Comparison of ENCODE assay signal across 32 cellular contexts in the genomic region with DNA sequence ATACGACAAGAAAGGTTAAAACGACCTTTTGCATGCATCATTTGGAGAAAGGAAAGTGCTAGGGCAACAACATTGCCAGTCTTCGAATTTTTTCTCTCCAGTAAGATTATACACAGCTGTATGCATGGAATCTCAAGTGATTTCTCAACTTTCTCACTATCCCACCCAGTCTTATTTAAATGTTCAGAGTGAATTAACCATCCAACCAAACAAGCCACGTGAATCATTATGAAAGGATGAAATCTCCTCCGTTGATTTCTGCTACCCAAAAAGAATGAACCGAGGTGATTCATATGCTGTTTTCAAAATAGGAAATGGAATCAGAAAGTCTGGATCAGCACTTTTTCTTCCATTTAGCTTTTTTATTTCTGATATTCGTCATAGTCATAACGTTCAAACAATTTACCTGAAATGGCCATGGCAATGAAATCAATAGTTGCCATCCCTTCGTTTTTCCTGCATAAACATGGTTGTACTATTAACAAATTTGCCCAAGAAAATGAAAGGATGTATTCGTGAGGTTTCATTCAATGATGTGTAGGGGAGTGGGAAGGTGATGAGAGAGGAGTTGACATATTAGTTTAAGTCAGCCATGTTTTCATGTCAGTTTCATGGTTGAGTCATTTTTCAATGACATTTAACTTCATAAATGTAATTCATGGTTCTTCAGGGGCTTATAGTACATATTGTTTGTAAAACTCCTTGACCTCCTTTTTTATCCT.
"Had no signal": no experiment of that assay in that cellular context is flagged by ENCODE, and none has a peak within 500 bp of the region (broad histone marks: within the 10 kb centered on the region; RNA-seq: fewer than 3 reads in every experiment).

No MANE protein-coding gene starts in this region.

- H3K4me3 Mint-ChIP-seq: activated B cell treated with CpG ODN at 0.5 μM for 24 hours; activated CD4-positive, alpha-beta memory T cell treated with anti-CD3 and anti-CD28 coated beads for 36 hours; activated naive CD4-positive, alpha-beta T cell treated with anti-CD3 and anti-CD28 coated beads, Interleukin-2, amount 10 ng/mL, durations not matched to agents 7 days and 5 days; brain; natural killer cell; neural progenitor cell; stimulated activated naive B cell treated with anti-CD40 and anti-IgM and Interleukin-4, amounts not matched to agents 10 μg/mL and 1 μg/mL and 100 μg/mL, for 72 hours had no signal

- H3K36me3 ChIP-seq: adrenal gland, cardiac muscle cell, colonic mucosa, esophagus squamous epithelium, lower lobe of right lung, neural progenitor cell, stomach, thyroid gland, upper lobe of left lung had no signal

- H3K27me3 ChIP-seq: adrenal gland, cardiac muscle cell, colonic mucosa, esophagus squamous epithelium, neural progenitor cell, stomach, thyroid gland, upper lobe of left lung had no signal

- H3K9me3 ChIP-seq: adrenal gland, colonic mucosa, esophagus squamous epithelium, lower lobe of right lung, psoas muscle, stomach, thyroid gland, upper lobe of left lung had no signal

- H3K27ac Mint-ChIP-seq: activated B cell treated with CpG ODN at 0.5 μM for 24 hours; activated CD4-positive, alpha-beta memory T cell treated with anti-CD3 and anti-CD28 coated beads for 36 hours; activated naive CD4-positive, alpha-beta T cell treated with anti-CD3 and anti-CD28 coated beads, Interleukin-2, amount 10 ng/mL, durations not matched to agents 7 days and 5 days; natural killer cell; neural progenitor cell; stimulated activated naive B cell treated with anti-CD40 and anti-IgM and Interleukin-4, amounts not matched to agents 10 μg/mL and 1 μg/mL and 100 μg/mL, for 72 hours had no signal

- H3K36me3 Mint-ChIP-seq: activated CD4-positive, alpha-beta memory T cell treated with anti-CD3 and anti-CD28 coated beads for 36 hours; activated naive CD4-positive, alpha-beta T cell treated with anti-CD3 and anti-CD28 coated beads, Interleukin-2, amount 10 ng/mL, durations not matched to agents 7 days and 5 days; natural killer cell; stimulated activated naive B cell treated with anti-CD40 and anti-IgM and Interleukin-4, amounts not matched to agents 10 μg/mL and 1 μg/mL and 100 μg/mL, for 72 hours had no signal

- DNase-seq: activated B cell treated with CpG ODN at 0.5 μM for 24 hours; activated CD4-positive, alpha-beta memory T cell treated with anti-CD3 and anti-CD28 coated beads for 36 hours; activated CD4-positive, alpha-beta T cell treated with anti-CD3 and anti-CD28 coated beads for 4 hours; activated CD8-positive, alpha-beta memory T cell treated with anti-CD3 and anti-CD28 coated beads, Interleukin-2, amount 50 U/mL, for 48 hours; activated gamma-delta T cell; activated naive CD4-positive, alpha-beta T cell treated with anti-CD3 and anti-CD28 coated beads, Interleukin-2, amount 10 ng/mL, durations not matched to agents 7 days and 5 days; adrenal gland; aorta; cerebellar nuclear complex; colonic mucosa; effector CD8-positive, alpha-beta T cell; esophagus squamous epithelium; kidney glomerular epithelial cell; lower lobe of right lung; mesendoderm; natural killer cell; occipital lobe; psoas muscle; stimulated activated CD4-positive, alpha-beta T cell treated with anti-CD3 and anti-CD28 coated beads, Interleukin-15, amount 100 ng/mL, for 24 hours; stimulated activated CD4-positive, alpha-beta T cell treated with anti-CD3 and anti-CD28 coated beads, Interleukin-2, amount 100 ng/mL, for 24 hours; stimulated activated naive B cell treated with anti-CD40 and anti-IgM and Interleukin-4, amounts not matched to agents 10 μg/mL and 1 μg/mL and 100 μg/mL, for 72 hours; stomach; thyroid gland; upper lobe of left lung had no signal

- H3K4me1 Mint-ChIP-seq: activated B cell treated with CpG ODN at 0.5 μM for 24 hours, natural killer cell had no signal

- H3K79me2 ChIP-seq: parathyroid adenoma had no signal

- H3K4me3 ChIP-seq: adrenal gland, cardiac muscle cell, colonic mucosa, esophagus squamous epithelium, lower lobe of right lung, neural progenitor cell, psoas muscle, stomach, thyroid gland, upper lobe of left lung had no signal

- H3K27me3 Mint-ChIP-seq: activated B cell treated with CpG ODN at 0.5 μM for 24 hours; activated CD4-positive, alpha-beta memory T cell treated with anti-CD3 and anti-CD28 coated beads for 36 hours; activated naive CD4-positive, alpha-beta T cell treated with anti-CD3 and anti-CD28 coated beads, Interleukin-2, amount 10 ng/mL, durations not matched to agents 7 days and 5 days; stimulated activated naive B cell treated with anti-CD40 and anti-IgM and Interleukin-4, amounts not matched to agents 10 μg/mL and 1 μg/mL and 100 μg/mL, for 72 hours had no signal

- H3K9me3 Mint-ChIP-seq: activated B cell treated with CpG ODN at 0.5 μM for 24 hours; activated CD4-positive, alpha-beta memory T cell treated with anti-CD3 and anti-CD28 coated beads for 36 hours; activated naive CD4-positive, alpha-beta T cell treated with anti-CD3 and anti-CD28 coated beads, Interleukin-2, amount 10 ng/mL, durations not matched to agents 7 days and 5 days; brain; natural killer cell; stimulated activated naive B cell treated with anti-CD40 and anti-IgM and Interleukin-4, amounts not matched to agents 10 μg/mL and 1 μg/mL and 100 μg/mL, for 72 hours had no signal

- H3K4me1 ChIP-seq: adrenal gland, colonic mucosa, lower lobe of right lung, parathyroid adenoma, psoas muscle, thyroid gland had no signal

- H2AFZ ChIP-seq: neural progenitor cell, parathyroid adenoma had no signal

- H3K4me2 ChIP-seq: neural progenitor cell had no signal

- ATAC-seq: left lobe of liver; lower lobe of right lung; natural killer cell; psoas muscle; stimulated activated naive B cell treated with anti-CD40 and anti-IgM and Interleukin-4, amounts not matched to agents 10 μg/mL and 1 μg/mL and 100 μg/mL, for 72 hours had no signal

- H3K9ac ChIP-seq: neural progenitor cell, parathyroid adenoma had no signal

- FAIRE-seq: endometrium, frontal cortex had no signal

- H3K27ac ChIP-seq: adrenal gland, cardiac muscle cell, colonic mucosa, epithelial cell of prostate, esophagus squamous epithelium, lower lobe of right lung, neural progenitor cell, parathyroid adenoma, psoas muscle, stomach, thyroid gland, upper lobe of left lung had no signal
